Comparison of ENCODE assay signal across 19 cellular contexts in genomic region chr2:143152652-143153051, GRCh38. TPM values are rescaled to one million over a fixed set of nuclear protein-coding genes. Genes with fewer than 3 reads are reported as not detected.
DNase-seq lines count a peak whose midpoint lies in the region; ATAC-seq and TF ChIP-seq lines count a peak whose summit lies in the region.
"Had no signal": no experiment of that assay in that cellular context is flagged by ENCODE, and none has a peak within 500 bp of the region (broad histone marks: within the 10 kb centered on the region; RNA-seq: fewer than 3 reads in every experiment).

No MANE protein-coding gene starts in this region.

- peaks cover 76% of the 10 kb centered on the region for H3K4me1 Mint-ChIP-seq in activated CD4-positive, alpha-beta T cell treated with anti-CD3 and anti-CD28 coated beads, Interleukin-2, amount 10 ng/mL, durations not matched to agents 7 days and 5 days
- H3K4me1 Mint-ChIP-seq in IgD-negative memory B cell, result peaks cover 57 to 80% (median 58%) of the 10 kb centered on the region in 3 donors
- H3K4me1 Mint-ChIP-seq in activated T-helper 1 cell treated with anti-CD3 and anti-CD28 coated beads, Interleukin-12 subunit alpha, Interleukin-12 subunit beta, Interleukin-2, Interleukin-4 antibody, amounts not matched to agents 30 ng/mL and 10 ng/mL and 1 ng/mL, durations not matched to agents 14 hours and 24 hours and 36 hours (ENCODE audit: low read depth), result peaks cover 83% of the 10 kb centered on the region

- H3K9me3 ChIP-seq in neutrophil, result no peaks in the 10 kb centered on the region
- H3K9me3 ChIP-seq: esophagus squamous epithelium, SJCRH30 had no signal

- H3K4me3 ChIP-seq in neutrophil (ENCODE audit: low read depth in 1 of 2, low read length in 1 of 2), result peak overlapping the region; percentile 13 to 42
- H3K4me3 ChIP-seq: esophagus squamous epithelium, GM12878, GM23248, lung, SJCRH30 had no signal

- H3K4me1 ChIP-seq in neutrophil (ENCODE audit: control insufficient read depth in 1 of 2, insufficient read depth in 1 of 2, low read depth in 1 of 2, low read length in 1 of 2), result peaks cover 100% of the 10 kb centered on the region in 2 experiments
- H3K4me1 ChIP-seq: esophagus squamous epithelium, SJCRH30 had no signal

- CTCF ChIA-PET in activated CD4-positive, alpha-beta T cell treated with anti-CD3 and anti-CD28 coated beads, Interleukin-2, amount 10 ng/mL, durations not matched to agents 7 days and 5 days (lab: Charles Lee), result no interaction called here

- TF ChIP-seq CTCF in neutrophil (IDR thresholded peaks at IDR 0.05), result no peak

- intact Hi-C loops in activated T-helper 1 cell treated with anti-CD3 and anti-CD28 coated beads, Interleukin-12 subunit alpha, Interleukin-12 subunit beta, Interleukin-2, Interleukin-4 antibody, amounts not matched to agents 30 ng/mL and 10 ng/mL and 1 ng/mL, durations not matched to agents 14 hours and 24 hours and 36 hours (cut with micrococcal nuclease), result loop anchor here (2.0 kb wide), 1 partner anchor 42 kb away; no protein-coding TSS in a partner anchor

- peak overlapping the region; percentile 10 for H3K27ac Mint-ChIP-seq in activated CD4-positive, alpha-beta T cell treated with anti-CD3 and anti-CD28 coated beads, Interleukin-2, amount 10 ng/mL, durations not matched to agents 7 days and 5 days
- peak overlapping the region; percentile 83 to 93 (median 86) for H3K27ac Mint-ChIP-seq in IgD-negative memory B cell
- H3K27ac Mint-ChIP-seq in activated T-helper 1 cell treated with anti-CD3 and anti-CD28 coated beads, Interleukin-12 subunit alpha, Interleukin-12 subunit beta, Interleukin-2, Interleukin-4 antibody, amounts not matched to agents 30 ng/mL and 10 ng/mL and 1 ng/mL, durations not matched to agents 14 hours and 24 hours and 36 hours, result peak overlapping the region; percentile 77
- H3K27ac Mint-ChIP-seq: progenitor cell of endocrine pancreas had no signal

- no peak overlapping the region for H3K4me3 Mint-ChIP-seq in activated CD4-positive, alpha-beta T cell treated with anti-CD3 and anti-CD28 coated beads, Interleukin-2, amount 10 ng/mL, durations not matched to agents 7 days and 5 days
- peak overlapping the region in 3 of 4 donors; percentile 19 to 82 (median 72) for H3K4me3 Mint-ChIP-seq in IgD-negative memory B cell
- H3K4me3 Mint-ChIP-seq in activated T-helper 1 cell treated with anti-CD3 and anti-CD28 coated beads, Interleukin-12 subunit alpha, Interleukin-12 subunit beta, Interleukin-2, Interleukin-4 antibody, amounts not matched to agents 30 ng/mL and 10 ng/mL and 1 ng/mL, durations not matched to agents 14 hours and 24 hours and 36 hours, result peak overlapping the region; percentile 50

- no peaks in the 10 kb centered on the region for H3K27me3 ChIP-seq in neutrophil
- H3K27me3 ChIP-seq: esophagus squamous epithelium, SJCRH30 had no signal

- DNase-seq in activated CD4-positive, alpha-beta T cell treated with anti-CD3 and anti-CD28 coated beads, Interleukin-2, amount 10 ng/mL, durations not matched to agents 7 days and 5 days, result no peak
- no peak for DNase-seq in activated CD4-positive, alpha-beta T cell treated with anti-CD3 and anti-CD28 coated beads for 48 hours
- no peak for DNase-seq in activated T-helper 1 cell treated with anti-CD3 and anti-CD28 coated beads, Interleukin-12 subunit alpha, Interleukin-12 subunit beta, Interleukin-2, Interleukin-4 antibody, amounts not matched to agents 30 ng/mL and 10 ng/mL and 1 ng/mL, durations not matched to agents 14 hours and 24 hours and 36 hours (ENCODE audit: low spot score)
- DNase-seq: Calu3; esophagus squamous epithelium; glutamatergic neuron; GM23248; NCI-H226; NK-92 treated with Interleukin-12 subunit alpha and Interleukin-12 subunit beta, amount 100 ng/mL, for 24 hours; SJCRH30; stimulated activated naive CD4-positive, alpha-beta T cell treated with Interleukin-2 at 50 U/mL for 16 hours had no signal

- peak overlapping the region; percentile 92 for H3K27ac ChIP-seq in neutrophil
- H3K27ac ChIP-seq: esophagus squamous epithelium, GM23248, SJCRH30 had no signal

- H3K36me3 ChIP-seq in neutrophil, result no peaks in the 10 kb centered on the region
- H3K36me3 ChIP-seq: esophagus squamous epithelium, SJCRH30 had no signal

- no peaks in the 10 kb centered on the region for H3K9me3 Mint-ChIP-seq in activated CD4-positive, alpha-beta T cell treated with anti-CD3 and anti-CD28 coated beads, Interleukin-2, amount 10 ng/mL, durations not matched to agents 7 days and 5 days
- no peaks in the 10 kb centered on the region for H3K9me3 Mint-ChIP-seq in IgD-negative memory B cell
- H3K9me3 Mint-ChIP-seq in activated T-helper 1 cell treated with anti-CD3 and anti-CD28 coated beads, Interleukin-12 subunit alpha, Interleukin-12 subunit beta, Interleukin-2, Interleukin-4 antibody, amounts not matched to agents 30 ng/mL and 10 ng/mL and 1 ng/mL, durations not matched to agents 14 hours and 24 hours and 36 hours, result no peaks in the 10 kb centered on the region

- POLR2A ChIA-PET in activated CD4-positive, alpha-beta T cell treated with anti-CD3 and anti-CD28 coated beads, Interleukin-2, amount 10 ng/mL, durations not matched to agents 7 days and 5 days (lab: Charles Lee), result no interaction called here

- H3K36me3 Mint-ChIP-seq in activated CD4-positive, alpha-beta T cell treated with anti-CD3 and anti-CD28 coated beads, Interleukin-2, amount 10 ng/mL, durations not matched to agents 7 days and 5 days (ENCODE audit: low read depth), result peaks cover 63% of the 10 kb centered on the region
- peaks cover 4% of the 10 kb centered on the region for H3K36me3 Mint-ChIP-seq in IgD-negative memory B cell
- peaks cover 36% of the 10 kb centered on the region for H3K36me3 Mint-ChIP-seq in activated T-helper 1 cell treated with anti-CD3 and anti-CD28 coated beads, Interleukin-12 subunit alpha, Interleukin-12 subunit beta, Interleukin-2, Interleukin-4 antibody, amounts not matched to agents 30 ng/mL and 10 ng/mL and 1 ng/mL, durations not matched to agents 14 hours and 24 hours and 36 hours (ENCODE audit: low read depth)

- ATAC-seq in HG02885 (IDR thresholded peaks at IDR 0.05; ENCODE audit: poor library complexity, unreplicated experiment), result no peak
- ATAC-seq in GM21529 (IDR thresholded peaks at IDR 0.05; ENCODE audit: unreplicated experiment), result no peak
- ATAC-seq in HG03039 (IDR thresholded peaks at IDR 0.05; ENCODE audit: unreplicated experiment), result no peak
- ATAC-seq: GM12878 had no signal

- H3K27me3 Mint-ChIP-seq in activated CD4-positive, alpha-beta T cell treated with anti-CD3 and anti-CD28 coated beads, Interleukin-2, amount 10 ng/mL, durations not matched to agents 7 days and 5 days, result no peaks in the 10 kb centered on the region
- H3K27me3 Mint-ChIP-seq in IgD-negative memory B cell, result no peaks in the 10 kb centered on the region
- no peaks in the 10 kb centered on the region for H3K27me3 Mint-ChIP-seq in activated T-helper 1 cell treated with anti-CD3 and anti-CD28 coated beads, Interleukin-12 subunit alpha, Interleukin-12 subunit beta, Interleukin-2, Interleukin-4 antibody, amounts not matched to agents 30 ng/mL and 10 ng/mL and 1 ng/mL, durations not matched to agents 14 hours and 24 hours and 36 hours (ENCODE audit: insufficient read depth)
- H3K27me3 Mint-ChIP-seq: progenitor cell of endocrine pancreas had no signal

RNA-seq across cellular contexts. Expression of gene ARHGAP15, which starts 23.4 kb away (rescaled TPM):
- 100 to 1,000 TPM; 189 to 197 TPM for total RNA-seq in activated CD4-positive, alpha-beta T cell treated with anti-CD3 and anti-CD28 coated beads, Interleukin-2, amount 10 ng/mL, durations not matched to agents 7 days and 5 days
- polyA plus RNA-seq in IgD-negative memory B cell, result 190 TPM
- total RNA-seq in activated T-helper 1 cell treated with anti-CD3 and anti-CD28 coated beads, Interleukin-12 subunit alpha, Interleukin-12 subunit beta, Interleukin-2, Interleukin-4 antibody, amounts not matched to agents 30 ng/mL and 10 ng/mL and 1 ng/mL, durations not matched to agents 14 hours and 24 hours and 36 hours, result 64.3 and 65.3 TPM in 2 replicates
- total RNA-seq: Calu3, GM23248, progenitor cell of endocrine pancreas had no signal
- polyA plus RNA-seq: GM23248 had no signal

Comparison
In these comparisons a context has a peak if more than half of its experiments do, and no peak if none do; other contexts are left out.
1. H3K27ac Mint-ChIP-seq: peak in every context shown above with its lines; median percentile 86 in IgD-negative memory B cell; 77 in activated T-helper 1 cell treated with anti-CD3 and anti-CD28 coated beads, Interleukin-12 subunit alpha, Interleukin-12 subunit beta, Interleukin-2, Interleukin-4 antibody, amounts not matched to agents 30 ng/mL and 10 ng/mL and 1 ng/mL, durations not matched to agents 14 hours and 24 hours and 36 hours; 10 in activated CD4-positive, alpha-beta T cell treated with anti-CD3 and anti-CD28 coated beads, Interleukin-2, amount 10 ng/mL, durations not matched to agents 7 days and 5 days.